In the genomic region with DNA sequence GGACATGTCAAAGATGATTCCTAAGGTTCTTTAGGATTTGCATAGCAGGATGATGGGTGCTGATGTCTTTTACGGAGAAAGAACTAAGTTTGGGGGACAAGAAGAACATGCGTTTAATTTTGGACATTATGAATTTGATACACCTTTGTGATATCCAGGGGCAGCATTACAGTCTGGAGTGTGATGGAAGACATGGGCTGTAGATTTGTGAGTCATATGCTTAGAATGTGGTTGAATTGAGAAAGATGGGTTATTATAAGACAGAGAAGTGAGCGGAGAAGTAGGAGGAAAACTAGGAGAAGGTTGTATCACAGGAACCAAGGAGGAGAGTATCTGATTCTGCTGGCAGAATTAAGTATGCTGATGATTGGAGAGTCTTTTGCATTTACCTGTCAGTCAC, we compare ENCODE assay signal across 30 cellular contexts.
"Had no signal": no experiment of that assay in that cellular context is flagged by ENCODE, and none has a peak within 500 bp of the region (broad histone marks: within the 10 kb centered on the region; RNA-seq: fewer than 3 reads in every experiment).

No MANE protein-coding gene starts in this region.

- H3K36me3 ChIP-seq: brain microvascular endothelial cell, cardiac muscle cell, SJSA1 had no signal

- H3K27me3 ChIP-seq: brain microvascular endothelial cell, cardiac muscle cell, SJSA1 had no signal

- H3K9me3 ChIP-seq: SJSA1 had no signal

- H3K27ac ChIP-seq: brain microvascular endothelial cell, cardiac muscle cell, SJSA1, VCaP had no signal

- H3K4me3 ChIP-seq: cardiac muscle cell, SJSA1 had no signal

- DNase-seq: activated B cell treated with CpG ODN at 0.5 μM for 24 hours; activated CD4-positive, alpha-beta memory T cell treated with anti-CD3 and anti-CD28 coated beads for 36 hours; activated CD4-positive, alpha-beta T cell treated with anti-CD3 and anti-CD28 coated beads for 4 hours; activated CD4-positive, alpha-beta T cell treated with anti-CD3 and anti-CD28 coated beads, Interleukin-2, amount 50 U/mL, for 1 hour; activated CD4-positive, CD25-positive, alpha-beta regulatory T cell treated with anti-CD3 and anti-CD28 coated beads, Interleukin-2, amount 50 U/mL, for 72 hours; activated CD8-positive, alpha-beta memory T cell treated with anti-CD3 and anti-CD28 coated beads, Interleukin-2, amount 50 U/mL, for 4 hours; activated gamma-delta T cell treated with Interleukin-2 at 50 U/mL for 16 hours; activated naive CD4-positive, alpha-beta T cell treated with anti-CD3 and anti-CD28 coated beads, Interleukin-2, amount 10 ng/mL, durations not matched to agents 7 days and 5 days; activated naive CD8-positive, alpha-beta T cell treated with anti-CD3 and anti-CD28 coated beads, Interleukin-2, amount 50 U/mL, for 24 hours; activated T-cell treated with anti-CD3 and anti-CD28 coated beads for 4 hours; activated T-cell treated with anti-CD3 and anti-CD28 coated beads, Interleukin-2, amount 50 U/mL, for 4 hours; amniotic stem cell; aorta; brain microvascular endothelial cell; NCI-H1105; NCI-H1436; NCI-H1694; NCI-H1930; NCI-H2081 treated with DMSO at 0.1 percent for 48 hours; NCI-H345; NCI-H524 treated with DMSO at 0.1 percent for 48 hours; SHP77 treated with DMSO at 0.1 percent for 48 hours; SW 1271; T-helper 1 cell; T-helper 2 cell; T-helper 9 cell had no signal

- ATAC-seq: activated naive CD8-positive, alpha-beta T cell treated with anti-CD3 and anti-CD28 coated beads, Interleukin-2, amount 50 U/mL, for 24 hours; activated T-cell treated with anti-CD3 and anti-CD28 coated beads, Interleukin-2, amount 50 U/mL, for 4 hours; Panc1 had no signal
